Comparison of ENCODE assay signal across 11 cellular contexts in genomic region chr12:32897688-32898573, GRCh38. TPM values are rescaled to one million over a fixed set of nuclear protein-coding genes. Genes with fewer than 3 reads are reported as not detected.
A peak's percentile ranks its signal among the peaks of the same experiment; 100 is the strongest.
DNase-seq lines count a peak whose midpoint lies in the region; ATAC-seq and TF ChIP-seq lines count a peak whose summit lies in the region.
"Had no signal": no experiment of that assay in that cellular context is flagged by ENCODE, and none has a peak within 500 bp of the region (broad histone marks: within the 10 kb centered on the region; RNA-seq: fewer than 3 reads in every experiment).

No MANE protein-coding gene starts in this region.

- peak overlapping the region; percentile 98 for H3K27ac Mint-ChIP-seq in Calu3 (ENCODE audit: unreplicated experiment)
- H3K27ac Mint-ChIP-seq in naive thymus-derived CD8-positive, alpha-beta T cell, result no peak overlapping the region

- H3K36me3 ChIP-seq in KMS-11 (ENCODE audit: insufficient read depth) (no peaks in the 10 kb centered on the region), breast epithelium (no peaks in the 10 kb centered on the region), GM23248 (ENCODE audit: low read depth) (no peaks in the 10 kb centered on the region), psoas muscle (ENCODE audit: insufficient read depth in 1 of 2, low read depth in 1 of 2) (no peaks in the 10 kb centered on the region)
- H3K36me3 ChIP-seq: left ventricle myocardium inferior, SJSA1 had no signal

- POLR2A ChIA-PET in naive thymus-derived CD8-positive, alpha-beta T cell (lab: Charles Lee), result no interaction called here

- H3K9me2 ChIP-seq in GM23248 (ENCODE audit: insufficient read depth), result no peaks in the 10 kb centered on the region

- intact Hi-C loops in Calu3 (cut with micrococcal nuclease; ENCODE audit: unreplicated experiment), result no loop called here
- intact Hi-C loops in breast epithelium (cut with DNase I; ENCODE audit: low total_unique reads), result no loop called here
- intact Hi-C loops in psoas muscle (cut with DNase I), result no loop called here

- H3K27me3 ChIP-seq in KMS-11 (ENCODE audit: insufficient read depth, low read depth), result no peaks in the 10 kb centered on the region
- H3K27me3 ChIP-seq in breast epithelium, result no peaks in the 10 kb centered on the region
- H3K27me3 ChIP-seq in GM23248 (replicated peaks; ENCODE audit: insufficient read depth), result peaks cover 33% of the 10 kb centered on the region
- peaks cover 0 to 20% (median 0%) of the 10 kb centered on the region in 3 donors for H3K27me3 ChIP-seq in psoas muscle (ENCODE audit: insufficient read depth in 3 of 3, low read length in 2 of 3)
- H3K27me3 ChIP-seq: SJSA1, testis had no signal

- no peaks in the 10 kb centered on the region for H3K27me3 Mint-ChIP-seq in Calu3 (ENCODE audit: unreplicated experiment)
- H3K27me3 Mint-ChIP-seq in naive thymus-derived CD8-positive, alpha-beta T cell, result peaks cover 39 to 69% (median 50%) of the 10 kb centered on the region in 5 donors

- no peaks in the 10 kb centered on the region for H4K20me1 ChIP-seq in KMS-11 (ENCODE audit: insufficient read depth)
- no peaks in the 10 kb centered on the region for H4K20me1 ChIP-seq in GM23248 (ENCODE audit: insufficient read depth)

- in situ Hi-C loops in GM23248 (cut with MboI), result no loop called here

- H3K79me2 ChIP-seq in KMS-11 (ENCODE audit: insufficient read depth, low read depth) (peaks cover 32% of the 10 kb centered on the region), GM23248 (ENCODE audit: insufficient read depth) (no peaks in the 10 kb centered on the region)

- H3K4me3 Mint-ChIP-seq in Calu3 (ENCODE audit: low read depth, unreplicated experiment), result peak overlapping the region; percentile 87
- peak overlapping the region in 9 of 10 donors; percentile 31 to 89 (median 68) for H3K4me3 Mint-ChIP-seq in naive thymus-derived CD8-positive, alpha-beta T cell

- TF ChIP-seq POLR2A in breast epithelium (IDR thresholded peaks at IDR 0.05), result no peak

- DNase-seq in Calu3 (no peak), breast epithelium (ENCODE audit: low spot score in 2 of 2) (no peak), GM23248 (no peak), putamen (ENCODE audit: low spot score) (no peak), glomerular visceral epithelial cell (ENCODE audit: extremely low spot score) (no peak), psoas muscle (no peak)
- DNase-seq in naive thymus-derived CD8-positive, alpha-beta T cell, result no peak

- peaks cover 45% of the 10 kb centered on the region for H3K36me3 Mint-ChIP-seq in Calu3 (ENCODE audit: insufficient read depth, unreplicated experiment)
- no peaks in the 10 kb centered on the region for H3K36me3 Mint-ChIP-seq in naive thymus-derived CD8-positive, alpha-beta T cell

- no TSS peak for BruUV-seq in Calu3 (replicated peaks; lab: Mats Ljungman, UMichigan)

- H3K4me3 ChIP-seq in KMS-11 (IDR thresholded peaks at IDR 0.05; ENCODE audit: insufficient read depth, low read depth, low read length) (no peak overlapping the region), breast epithelium (peak overlapping the region in 2 of 3 donors; percentile 78 to 83), GM23248 (no peak overlapping the region), psoas muscle (no peak overlapping the region)

- 49 to 50% methylated on average over 10 of the region's 10 CpGs for WGBS in GM23248 (ENCODE audit: low coverage in 1 of 2, low lambda C conversion rate in 2 of 2, missing lambda C conversion rate in 2 of 2), 2 experiments
- WGBS in psoas muscle, 3 donors, result 69 to 74% (median 73%) methylated on average over 10 of the region's 10 CpGs

- H3K4me1 Mint-ChIP-seq in Calu3 (ENCODE audit: low read depth, unreplicated experiment), result peaks cover 45% of the 10 kb centered on the region
- H3K4me1 Mint-ChIP-seq in naive thymus-derived CD8-positive, alpha-beta T cell, result peaks cover 14 to 27% (median 20%) of the 10 kb centered on the region in 4 donors

- no peaks in the 10 kb centered on the region for H3F3A ChIP-seq in GM23248 (ENCODE audit: insufficient read depth)

- peak overlapping the region; percentile 53; the same call in 1 of the 2 replicates for H2AFZ ChIP-seq in KMS-11 (ENCODE audit: low read depth)
- H2AFZ ChIP-seq in GM23248, result no peak overlapping the region

- no peak for ATAC-seq in naive thymus-derived CD8-positive, alpha-beta T cell
- ATAC-seq in psoas muscle, result no peak

- H3K27ac ChIP-seq in KMS-11 (peak overlapping the region; percentile 40; the same call in 1 of the 2 replicates), breast epithelium (peak overlapping the region; percentile 83 to 86), GM23248 (no peak overlapping the region), psoas muscle (no peak overlapping the region)

- H3K4me2 ChIP-seq in KMS-11 (peak overlapping the region; percentile 92), GM23248 (ENCODE audit: unreplicated experiment) (no peak overlapping the region)

- H3K4me1 ChIP-seq in KMS-11 (ENCODE audit: low read depth, poor library complexity, severe bottlenecking) (peaks cover 86% of the 10 kb centered on the region), breast epithelium (peaks cover 0 to 4% of the 10 kb centered on the region in 2 donors), GM23248 (ENCODE audit: insufficient read depth) (no peaks in the 10 kb centered on the region), psoas muscle (no peaks in the 10 kb centered on the region)

- H3K9me3 Mint-ChIP-seq in Calu3 (ENCODE audit: low read depth, unreplicated experiment), result no peaks in the 10 kb centered on the region
- peaks cover 0 to 4% (median 0%) of the 10 kb centered on the region in 9 donors for H3K9me3 Mint-ChIP-seq in naive thymus-derived CD8-positive, alpha-beta T cell

- no peak for TF ChIP-seq CTCF in Calu3 (IDR thresholded peaks at IDR 0.05; ENCODE audit: unreplicated experiment)
- no peak for TF ChIP-seq CTCF in KMS-11 (conservative IDR thresholded peaks at IDR 0.05; ENCODE audit: low read depth, low read length)
- no peak for TF ChIP-seq CTCF in breast epithelium (IDR thresholded peaks at IDR 0.05)
- no peak for TF ChIP-seq CTCF in psoas muscle (IDR thresholded peaks at IDR 0.05)

- H3K9ac ChIP-seq in KMS-11 (peak overlapping the region; percentile 50; the same call in 1 of the 2 replicates), GM23248 (no peak overlapping the region)

- CTCF ChIA-PET in Calu3 (lab: Charles Lee), result interaction anchor here (1.5 to 1.6 kb wide), 3 partner anchors 21 to 142 kb away, joined by 3 to 8 read pairs (median 6); partner anchors contain the start of gene YARS2

- H3K9me3 ChIP-seq in breast epithelium (no peaks in the 10 kb centered on the region), GM23248 (ENCODE audit: low read depth) (no peaks in the 10 kb centered on the region), psoas muscle (no peaks in the 10 kb centered on the region)
- H3K9me3 ChIP-seq: left ventricle myocardium inferior, SJSA1, testis had no signal

RNA-seq across cellular contexts. Expression of gene PKP2, which starts 1.4 kb away (rescaled TPM):
- total RNA-seq in Calu3 (2022) (54.2 and 61.1 TPM in 2 replicates), breast epithelium (10 to 100 TPM; 28.5 to 39.2 (median 32.5) TPM), psoas muscle (1 to 10 TPM; 2.8 to 7.8 (median 5.6) TPM)
- total RNA-seq in naive thymus-derived CD8-positive, alpha-beta T cell, result not detected
- not detected for polyA plus RNA-seq in naive thymus-derived CD8-positive, alpha-beta T cell
- 0.13 and 0.22 TPM in 2 replicates for total RNA-seq in GM23248 (2014; rRNA removed; shearing (Covaris generic))
- polyA plus RNA-seq in GM23248 (2016; fragmentation: Nextera tagmentation; extraction: Ambion mirVana) (0.21 and 0.62 TPM in 2 replicates), psoas muscle (1 to 10 TPM; 2.5 to 4.0 (median 3.8) TPM)

Comparison
In these comparisons a context has a peak if more than half of its experiments do, and no peak if none do; other contexts are left out.
1. H3K27ac ChIP-seq: peak in KMS-11 (single experiment) and breast epithelium (2 of 2); none in GM23248 (single experiment) and psoas muscle (single experiment).
2. H3K4me3 ChIP-seq: peak in breast epithelium (2 of 3); none in KMS-11 (single experiment), GM23248 (single experiment) and psoas muscle (single experiment).